ENCODE assay signal across 16 cellular contexts in genomic region chr5:142287973-142288313, GRCh38. TPM values are rescaled to one million over a fixed set of nuclear protein-coding genes. Genes with fewer than 3 reads are reported as not detected.
DNase-seq lines count a peak whose midpoint lies in the region; ATAC-seq and TF ChIP-seq lines count a peak whose summit lies in the region.
"Had no signal": no experiment of that assay in that cellular context is flagged by ENCODE, and none has a peak within 500 bp of the region (broad histone marks: within the 10 kb centered on the region; RNA-seq: fewer than 3 reads in every experiment).

No MANE protein-coding gene starts in this region.

- H3K27me3 ChIP-seq in left ventricle myocardium inferior (ENCODE audit: low read depth), result no peaks in the 10 kb centered on the region
- no peaks in the 10 kb centered on the region for H3K27me3 ChIP-seq in heart right ventricle

- no peak for DNase-seq in left ventricle myocardium inferior
- DNase-seq in heart right ventricle, result no peak
- no peak for DNase-seq in endothelial cell (ENCODE audit: low spot score)
- no peak for DNase-seq in NCI-H526 (lab: John Stamatoyannopoulos, UW)
- no peak for DNase-seq in activated CD4-positive, alpha-beta T cell treated with anti-CD3 and anti-CD28 coated beads, Interleukin-2, amount 50 U/mL, for 4 hours
- DNase-seq in ecto neural progenitor cell (ENCODE audit: low spot score), result no peak
- no peak for DNase-seq in NCI-H2029 treated with DMSO at 0.1 percent for 48 hours (lab: John Stamatoyannopoulos, UW)
- DNase-seq: activated CD4-positive, alpha-beta memory T cell treated with anti-CD3 and anti-CD28 coated beads for 36 hours; activated naive CD8-positive, alpha-beta T cell treated with anti-CD3 and anti-CD28 coated beads, Interleukin-2, amount 10 ng/mL, durations not matched to agents 7 days and 5 days; DMS 273 treated with DMSO at 0.1 percent for 48 hours; HFFc6; left cardiac atrium; NCI-H1436; stimulated activated CD4-positive, alpha-beta T cell treated with anti-CD3 and anti-CD28 coated beads, Interleukin-2, amount 100 ng/mL, for 48 hours had no signal

- TF ChIP-seq CTCF in left ventricle myocardium inferior (IDR thresholded peaks at IDR 0.05; ENCODE audit: borderline replicate concordance) (no peak), heart right ventricle (IDR thresholded peaks at IDR 0.05) (no peak), endothelial cell (IDR thresholded peaks at IDR 0.05; ENCODE audit: unreplicated experiment) (no peak)

- H3K4me1 Mint-ChIP-seq in endothelial cell (ENCODE audit: unreplicated experiment), result peaks cover 84% of the 10 kb centered on the region

- intact Hi-C loops in left ventricle myocardium inferior (cut with micrococcal nuclease) (no loop called here), heart right ventricle (cut with DNase I) (no loop called here)

- H3K4me3 ChIP-seq in left ventricle myocardium inferior, result no peak overlapping the region
- no peak overlapping the region for H3K4me3 ChIP-seq in heart right ventricle

- no peak for ATAC-seq in heart right ventricle
- ATAC-seq in HG03064 (IDR thresholded peaks at IDR 0.05; ENCODE audit: low read depth, unreplicated experiment), result peak; percentile 57
- ATAC-seq: left cardiac atrium had no signal

- no peaks in the 10 kb centered on the region for H3K9me3 Mint-ChIP-seq in endothelial cell (ENCODE audit: unreplicated experiment)
- H3K9me3 Mint-ChIP-seq: activated CD4-positive, alpha-beta memory T cell treated with anti-CD3 and anti-CD28 coated beads for 36 hours; activated naive CD8-positive, alpha-beta T cell treated with anti-CD3 and anti-CD28 coated beads, Interleukin-2, amount 10 ng/mL, durations not matched to agents 7 days and 5 days; HFFc6; stimulated activated naive CD8-positive, alpha-beta T cell treated with anti-CD3 and anti-CD28 coated beads, Interleukin-15, Interleukin-2, amounts not matched to agents 100 ng/mL and 50 ng/mL, for 24 hours had no signal

- H3K4me1 ChIP-seq in left ventricle myocardium inferior (peaks cover 34% of the 10 kb centered on the region), heart right ventricle (peaks cover 8 to 46% (median 24%) of the 10 kb centered on the region in 9 donors)

- H3K27ac ChIP-seq in left ventricle myocardium inferior (replicated peaks) (peak overlapping the region; percentile 1), heart right ventricle (peak overlapping the region in 5 of 10 donors; percentile 14 to 61 (median 31))

- 77 to 79% methylated on average over 5 of the region's 5 CpGs for WGBS in heart right ventricle, 2 donors

- peak overlapping the region; percentile 96 for H3K27ac Mint-ChIP-seq in endothelial cell (ENCODE audit: unreplicated experiment)
- H3K27ac Mint-ChIP-seq: activated CD4-positive, alpha-beta memory T cell treated with anti-CD3 and anti-CD28 coated beads for 36 hours; stimulated activated naive CD8-positive, alpha-beta T cell treated with anti-CD3 and anti-CD28 coated beads, Interleukin-15, Interleukin-2, amounts not matched to agents 100 ng/mL and 50 ng/mL, for 24 hours had no signal

- H3K4me3 Mint-ChIP-seq in endothelial cell (ENCODE audit: unreplicated experiment), result no peak overlapping the region
- H3K4me3 Mint-ChIP-seq: activated CD4-positive, alpha-beta memory T cell treated with anti-CD3 and anti-CD28 coated beads for 36 hours; HFFc6; stimulated activated naive CD8-positive, alpha-beta T cell treated with anti-CD3 and anti-CD28 coated beads, Interleukin-15, Interleukin-2, amounts not matched to agents 100 ng/mL and 50 ng/mL, for 24 hours had no signal

- H3K27me3 Mint-ChIP-seq in endothelial cell (ENCODE audit: unreplicated experiment), result peaks cover 19% of the 10 kb centered on the region
- H3K27me3 Mint-ChIP-seq: activated CD4-positive, alpha-beta memory T cell treated with anti-CD3 and anti-CD28 coated beads for 36 hours; activated naive CD8-positive, alpha-beta T cell treated with anti-CD3 and anti-CD28 coated beads, Interleukin-2, amount 10 ng/mL, durations not matched to agents 7 days and 5 days; stimulated activated naive CD8-positive, alpha-beta T cell treated with anti-CD3 and anti-CD28 coated beads, Interleukin-15, Interleukin-2, amounts not matched to agents 100 ng/mL and 50 ng/mL, for 24 hours had no signal

- no peaks in the 10 kb centered on the region for H3K36me3 Mint-ChIP-seq in endothelial cell (ENCODE audit: low read depth, unreplicated experiment)
- H3K36me3 Mint-ChIP-seq: activated CD4-positive, alpha-beta memory T cell treated with anti-CD3 and anti-CD28 coated beads for 36 hours; activated naive CD8-positive, alpha-beta T cell treated with anti-CD3 and anti-CD28 coated beads, Interleukin-2, amount 10 ng/mL, durations not matched to agents 7 days and 5 days had no signal

- H3K36me3 ChIP-seq in left ventricle myocardium inferior (no peaks in the 10 kb centered on the region), heart right ventricle (no peaks in the 10 kb centered on the region)

- no peaks in the 10 kb centered on the region for H3K9me3 ChIP-seq in left ventricle myocardium inferior (replicated peaks)
- H3K9me3 ChIP-seq in heart right ventricle, result no peaks in the 10 kb centered on the region

RNA-seq across cellular contexts. Expression of gene SPRY4, which starts 36.9 kb away (rescaled TPM):
- total RNA-seq in left ventricle myocardium inferior (10.2 TPM), heart right ventricle (10 to 100 TPM in 5 of 10 donors, 1 to 10 TPM in 5; 7.4 to 13.7 (median 10.1) TPM), endothelial cell (ENCODE audit: unreplicated experiment) (74.2 TPM)
- polyA plus RNA-seq in heart right ventricle, result 1 to 10 TPM; 5.0 to 5.5 TPM
